8 cellular contexts compared by ENCODE assay signal in genomic region chr1:248905662-248905948, GRCh38. TPM values are rescaled to one million over a fixed set of nuclear protein-coding genes. Genes with fewer than 3 reads are reported as not detected.
A peak's percentile ranks its signal among the peaks of the same experiment; 100 is the strongest.
DNase-seq lines count a peak whose midpoint lies in the region; ATAC-seq and TF ChIP-seq lines count a peak whose summit lies in the region.

No MANE protein-coding gene starts in this region.

- H3K4me1 Mint-ChIP-seq in CD8-positive, alpha-beta memory T cell = peaks cover 40 to 53% (median 49%) of the 10 kb centered on the region in 3 donors
- H3K4me1 Mint-ChIP-seq in endodermal cell = peaks cover 22% of the 10 kb centered on the region

- H2AFZ ChIP-seq in OCI-LY3 (ENCODE audit: low read depth, low read length) (peak overlapping the region; percentile 90), osteoblast (ENCODE audit: low read length) (peak overlapping the region; percentile 100)

- ATAC-seq in HG03097 (IDR thresholded peaks at IDR 0.05; ENCODE audit: low FRiP score, unreplicated experiment) = no peak

- no peak for DNase-seq in CD8-positive, alpha-beta memory T cell
- DNase-seq in endodermal cell = no peak
- DNase-seq in osteoblast (ENCODE audit: insufficient read length, low spot score, missing footprints) = no peak
- DNase-seq in NCI-H1417 (lab: John Stamatoyannopoulos, UW) = no peak
- no peak for DNase-seq in D341Med (ENCODE audit: low spot score)
- DNase-seq in NCI-H524 (lab: John Stamatoyannopoulos, UW) = no peak

- H3K4me2 ChIP-seq in OCI-LY3 (ENCODE audit: low read length) = peak overlapping the region; percentile 94
- H3K4me2 ChIP-seq in osteoblast (ENCODE audit: insufficient read depth, low read length) = peak overlapping the region; percentile 98

- 47 to 63% methylated on average over 2 to 3 of the region's 3 CpGs for WGBS in endodermal cell (ENCODE audit: insufficient coverage in 1 of 2, insufficient read length in 1 of 2), 2 experiments

- H3K36me3 Mint-ChIP-seq in CD8-positive, alpha-beta memory T cell = peaks cover 0 to 17% (median 7%) of the 10 kb centered on the region in 3 donors
- peaks cover 13% of the 10 kb centered on the region for H3K36me3 Mint-ChIP-seq in endodermal cell (ENCODE audit: low read depth)

- H4K20me1 ChIP-seq in OCI-LY3 (ENCODE audit: insufficient read depth, low read length) (no peaks in the 10 kb centered on the region), osteoblast (ENCODE audit: insufficient read depth, low read length) (no peaks in the 10 kb centered on the region)

- H3K9ac ChIP-seq in OCI-LY3 (ENCODE audit: low read length) (peak overlapping the region; percentile 89), endodermal cell (ENCODE audit: extremely low read depth, low read length, poor library complexity, severe bottlenecking) (peak overlapping the region; percentile 81)

- H3K79me2 ChIP-seq in OCI-LY3 (ENCODE audit: low read length) = peaks cover 5% of the 10 kb centered on the region; the same call in 1 of the 2 replicates
- H3K79me2 ChIP-seq in osteoblast (ENCODE audit: insufficient read depth, low read length) = peaks cover 21% of the 10 kb centered on the region

- H3K27ac Mint-ChIP-seq in CD8-positive, alpha-beta memory T cell = peak overlapping the region; percentile 71 to 99 (median 98)
- peak overlapping the region; percentile 99 for H3K27ac Mint-ChIP-seq in endodermal cell

- TF ChIP-seq CTCF in OCI-LY3 (IDR thresholded peaks at IDR 0.05; ENCODE audit: low read depth, low read length) = no peak
- no peak for TF ChIP-seq CTCF in endodermal cell (conservative IDR thresholded peaks at IDR 0.05)
- no peak for TF ChIP-seq CTCF in osteoblast (IDR thresholded peaks at IDR 0.05; ENCODE audit: extremely low read depth, low read depth, low read length)

- no peaks in the 10 kb centered on the region for H3K9me3 ChIP-seq in CD8-positive, alpha-beta memory T cell (ENCODE audit: low read length)
- no peaks in the 10 kb centered on the region for H3K9me3 ChIP-seq in OCI-LY3 (ENCODE audit: insufficient read depth, low read length)
- H3K9me3 ChIP-seq in endodermal cell (ENCODE audit: control insufficient read depth, low read length) = no peaks in the 10 kb centered on the region
- H3K9me3 ChIP-seq in osteoblast (ENCODE audit: low read depth, low read length) = no peaks in the 10 kb centered on the region

- peak overlapping the region; percentile 72 for H3K4me3 ChIP-seq in CD8-positive, alpha-beta memory T cell (ENCODE audit: low read length)
- peak overlapping the region; percentile 88 for H3K4me3 ChIP-seq in OCI-LY3 (ENCODE audit: low read length)
- H3K4me3 ChIP-seq in endodermal cell (ENCODE audit: low read length) = peak overlapping the region; percentile 93
- H3K4me3 ChIP-seq in osteoblast (ENCODE audit: insufficient read depth, low read length) = peak overlapping the region; percentile 91

- H3K36me3 ChIP-seq in CD8-positive, alpha-beta memory T cell (ENCODE audit: insufficient read depth, low read length) = no peaks in the 10 kb centered on the region
- H3K36me3 ChIP-seq in OCI-LY3 (replicated peaks; ENCODE audit: low read depth, low read length) (no peaks in the 10 kb centered on the region), endodermal cell (ENCODE audit: control insufficient read depth, insufficient read depth, low read length) (peaks cover 4% of the 10 kb centered on the region), osteoblast (ENCODE audit: insufficient read depth, low read length) (no peaks in the 10 kb centered on the region)

- peak overlapping the region; percentile 87 to 99 (median 97) for H3K4me3 Mint-ChIP-seq in CD8-positive, alpha-beta memory T cell
- peak overlapping the region; percentile 75 for H3K4me3 Mint-ChIP-seq in endodermal cell

- peak overlapping the region; percentile 73 for H3K27ac ChIP-seq in CD8-positive, alpha-beta memory T cell (ENCODE audit: low read depth, low read length)
- H3K27ac ChIP-seq in OCI-LY3 (ENCODE audit: low read length) = peak overlapping the region; percentile 79
- H3K27ac ChIP-seq in endodermal cell (ENCODE audit: low read depth, low read length) = peak overlapping the region; percentile 98
- peak overlapping the region; percentile 80 for H3K27ac ChIP-seq in osteoblast (ENCODE audit: low read depth, low read length)

- H3K27me3 ChIP-seq in CD8-positive, alpha-beta memory T cell (ENCODE audit: insufficient read depth, low read length, poor library complexity, severe bottlenecking) = no peaks in the 10 kb centered on the region
- H3K27me3 ChIP-seq in OCI-LY3 (ENCODE audit: low read depth, low read length) (0 out of 2 replicates have a peak, but pooled peaks cover 7% of the 10 kb centered on the region), endodermal cell (ENCODE audit: control insufficient read depth, insufficient read depth, low read length, poor library complexity, severe bottlenecking) (peaks cover 4% of the 10 kb centered on the region), osteoblast (ENCODE audit: insufficient read depth, low read length) (peaks cover 6% of the 10 kb centered on the region)

- no peaks in the 10 kb centered on the region for H3K9me3 Mint-ChIP-seq in CD8-positive, alpha-beta memory T cell
- H3K9me3 Mint-ChIP-seq in endodermal cell = peaks cover 3% of the 10 kb centered on the region

- H3K27me3 Mint-ChIP-seq in CD8-positive, alpha-beta memory T cell = peaks cover 0 to 10% of the 10 kb centered on the region in 2 donors
- peaks cover 10% of the 10 kb centered on the region for H3K27me3 Mint-ChIP-seq in endodermal cell (ENCODE audit: insufficient read depth)

- POLR2A ChIA-PET in CD8-positive, alpha-beta memory T cell (lab: Charles Lee) = interaction anchor here (0.7 to 1.1 kb wide), 4 partner anchors 21 to 75 kb away, joined by 3 to 6 read pairs (median 4); no protein-coding TSS in a partner anchor

- CTCF ChIA-PET in CD8-positive, alpha-beta memory T cell (lab: Charles Lee) = no interaction called here

- peaks cover 16% of the 10 kb centered on the region for H3K4me1 ChIP-seq in CD8-positive, alpha-beta memory T cell (ENCODE audit: insufficient read depth, low read length)
- H3K4me1 ChIP-seq in OCI-LY3 (ENCODE audit: low read length) (peaks cover 13% of the 10 kb centered on the region; the same call in 1 of the 2 replicates), endodermal cell (ENCODE audit: control insufficient read depth, insufficient read depth, low read length) (no peaks in the 10 kb centered on the region), osteoblast (ENCODE audit: insufficient read depth, low read length) (peaks cover 13% of the 10 kb centered on the region)

RNA-seq across cellular contexts. Expression of gene PGBD2, which starts 0.4 kb away (rescaled TPM):
- total RNA-seq in CD8-positive, alpha-beta memory T cell = 1 to 10 TPM; 7.0 to 8.1 TPM
- 13.7 TPM for polyA plus RNA-seq in CD8-positive, alpha-beta memory T cell
- total RNA-seq in endodermal cell (1 to 10 TPM; 4.8 to 7.5 TPM), osteoblast (4.3 and 4.7 TPM in 2 replicates)
- polyA plus RNA-seq in endodermal cell (2013, experiment 1 of 2) = 6.7 TPM
- 5.4 TPM for polyA plus RNA-seq in endodermal cell (2013, experiment 2 of 2)

RNA-seq across cellular contexts. Expression of gene ZNF692, which starts 46.7 kb away (rescaled TPM):
- 10 to 100 TPM; 56.0 to 58.7 TPM for total RNA-seq in CD8-positive, alpha-beta memory T cell
- polyA plus RNA-seq in CD8-positive, alpha-beta memory T cell = 9.6 TPM
- total RNA-seq in endodermal cell (10 to 100 TPM; 47.6 to 50.3 TPM), osteoblast (9.1 and 12.3 TPM in 2 replicates)
- polyA plus RNA-seq in endodermal cell (2013, experiment 1 of 2) = 79.3 TPM
- 69.4 TPM for polyA plus RNA-seq in endodermal cell (2013, experiment 2 of 2)
